Comparison of ENCODE assay signal across 24 cellular contexts in the genomic region with DNA sequence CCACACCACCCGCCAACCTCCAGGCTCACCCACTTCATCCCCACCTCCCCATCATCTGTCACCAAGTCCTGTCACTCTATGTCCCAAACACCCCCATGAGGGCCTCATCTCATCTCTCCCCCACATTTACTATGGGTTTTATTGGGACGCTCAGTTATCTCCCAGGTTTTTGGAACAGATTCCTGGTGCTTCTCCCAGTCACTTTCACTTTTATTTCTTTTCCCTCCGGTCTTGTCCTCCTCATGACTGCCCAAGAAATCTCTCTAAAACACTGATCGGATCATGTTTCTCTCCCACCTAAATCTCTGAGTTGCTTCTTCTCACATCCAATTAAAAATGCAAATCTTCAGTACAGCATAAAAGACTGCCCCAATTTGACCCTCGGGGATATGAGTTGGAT.
DNase-seq lines count a peak whose midpoint lies in the region; ATAC-seq and TF ChIP-seq lines count a peak whose summit lies in the region.
"Had no signal": no experiment of that assay in that cellular context is flagged by ENCODE, and none has a peak within 500 bp of the region (broad histone marks: within the 10 kb centered on the region; RNA-seq: fewer than 3 reads in every experiment).

No MANE protein-coding gene starts in this region.

- H3K9ac ChIP-seq in BLaER1 = no peak overlapping the region

- peak overlapping the region; percentile 39; the same call in 1 of the 2 replicates for H3K4me2 ChIP-seq in BLaER1
- H3K4me2 ChIP-seq in osteoblast (ENCODE audit: insufficient read depth, low read length) = peak overlapping the region; percentile 34
- H3K4me2 ChIP-seq: smooth muscle cell had no signal

- H3K27ac Mint-ChIP-seq in effector memory CD8-positive, alpha-beta T cell = no peak overlapping the region

- DNase-seq in RPMI7951 (ENCODE audit: low read depth) (peak; percentile 10), fibroblast of the aortic adventitia (ENCODE audit: low read depth) (peak; percentile 14), osteoblast (ENCODE audit: insufficient read length, low spot score, missing footprints) (no peak), A172 (ENCODE audit: low spot score) (no peak)
- no peak for DNase-seq in effector memory CD8-positive, alpha-beta T cell
- no peak for DNase-seq in central memory CD4-positive, alpha-beta T cell
- DNase-seq: ACHN; activated CD4-positive, alpha-beta T cell treated with anti-CD3 and anti-CD28 coated beads for 48 hours; activated CD8-positive, alpha-beta memory T cell treated with anti-CD3 and anti-CD28 coated beads for 24 hours; activated effector memory CD4-positive, alpha-beta T cell treated with anti-CD3 and anti-CD28 coated beads, Interleukin-2, amount 50 U/mL, for 16 hours; cerebellar nuclear complex; H9; KG1; MM.1S; NCI-H1417; NCI-H2029 treated with DMSO at 0.1 percent for 48 hours; NCI-H774; stimulated activated CD4-positive, alpha-beta T cell treated with anti-CD3 and anti-CD28 coated beads, Interleukin-2, amount 100 ng/mL, for 24 hours had no signal

- H4K20me1 ChIP-seq in BLaER1 (no peaks in the 10 kb centered on the region), osteoblast (ENCODE audit: insufficient read depth, low read length) (no peaks in the 10 kb centered on the region)

- H3K79me2 ChIP-seq in osteoblast (ENCODE audit: insufficient read depth, low read length) = no peaks in the 10 kb centered on the region

- no peaks in the 10 kb centered on the region for H3K9me3 ChIP-seq in BLaER1
- H3K9me3 ChIP-seq in osteoblast (ENCODE audit: low read depth, low read length) = no peaks in the 10 kb centered on the region
- H3K9me3 ChIP-seq: upper lobe of left lung had no signal

- H3K4me3 Mint-ChIP-seq in effector memory CD8-positive, alpha-beta T cell = no peak overlapping the region
- H3K4me3 Mint-ChIP-seq: H9 had no signal

- H3K9me3 Mint-ChIP-seq in effector memory CD8-positive, alpha-beta T cell = no peaks in the 10 kb centered on the region

- TF ChIP-seq CTCF in fibroblast of the aortic adventitia (IDR thresholded peaks at IDR 0.05; ENCODE audit: insufficient read depth, low read length) (no peak), osteoblast (IDR thresholded peaks at IDR 0.05; ENCODE audit: extremely low read depth, low read depth, low read length) (no peak)

- H3K4me1 ChIP-seq in BLaER1 (peaks cover 19% of the 10 kb centered on the region), osteoblast (ENCODE audit: insufficient read depth, low read length) (no peaks in the 10 kb centered on the region)
- H3K4me1 ChIP-seq: upper lobe of left lung had no signal

- H3K27ac ChIP-seq in BLaER1 = no peak overlapping the region
- H3K27ac ChIP-seq in osteoblast (ENCODE audit: low read depth, low read length) = no peak overlapping the region
- H3K27ac ChIP-seq: RWPE1, SK-N-MC, upper lobe of left lung had no signal

- H3K4me3 ChIP-seq in BLaER1 = no peak overlapping the region
- H3K4me3 ChIP-seq in fibroblast of the aortic adventitia (ENCODE audit: low read depth, low read length) = no peak overlapping the region
- peak overlapping the region; percentile 12 for H3K4me3 ChIP-seq in osteoblast (ENCODE audit: insufficient read depth, low read length)
- H3K4me3 ChIP-seq: SK-N-MC, smooth muscle cell, upper lobe of left lung had no signal

- H3K4me1 Mint-ChIP-seq in effector memory CD8-positive, alpha-beta T cell (ENCODE audit: low read depth in 2 of 2) = no peaks in the 10 kb centered on the region

- H3K36me3 Mint-ChIP-seq in effector memory CD8-positive, alpha-beta T cell (ENCODE audit: insufficient read depth) = no peaks in the 10 kb centered on the region

- H2AFZ ChIP-seq in osteoblast (ENCODE audit: low read length) = peak overlapping the region; percentile 25

- ATAC-seq in GM18520 (IDR thresholded peaks at IDR 0.05; ENCODE audit: unreplicated experiment) = no peak
- no peak for ATAC-seq in effector memory CD8-positive, alpha-beta T cell (replicated peaks)

- H3K27me3 ChIP-seq in BLaER1 (no peaks in the 10 kb centered on the region), osteoblast (ENCODE audit: insufficient read depth, low read length) (peaks cover 4% of the 10 kb centered on the region)
- H3K27me3 ChIP-seq: upper lobe of left lung had no signal

- peaks cover 30 to 46% of the 10 kb centered on the region in 2 donors for H3K27me3 Mint-ChIP-seq in effector memory CD8-positive, alpha-beta T cell

- H3K36me3 ChIP-seq in BLaER1 (no peaks in the 10 kb centered on the region), osteoblast (ENCODE audit: insufficient read depth, low read length) (no peaks in the 10 kb centered on the region)
- H3K36me3 ChIP-seq: upper lobe of left lung had no signal

Comparison
In these comparisons a context has a peak if more than half of its experiments do, and no peak if none do; other contexts are left out.
1. DNase-seq: peak in RPMI7951 (single experiment) and fibroblast of the aortic adventitia (single experiment); none in osteoblast (single experiment), A172 (single experiment), effector memory CD8-positive, alpha-beta T cell (0 of 3) and central memory CD4-positive, alpha-beta T cell (single experiment).